In genomic region chr19:53977991-53978731, GRCh38 we compare ENCODE assay signal across 8 cellular contexts.
DNase-seq lines count a peak whose midpoint lies in the region; ATAC-seq, FAIRE-seq and TF ChIP-seq lines count a peak whose summit lies in the region.

No MANE protein-coding gene starts in this region.

- ATAC-seq in GM21526 (IDR thresholded peaks at IDR 0.05; ENCODE audit: low FRiP score, unreplicated experiment): no peak

- peak overlapping the region; percentile 64 for H3K27ac ChIP-seq in RWPE1
- no peak overlapping the region for H3K27ac ChIP-seq in caudate nucleus (ENCODE audit: low read depth, low read length)

- CTCF ChIA-PET in RWPE1 (lab: Yijun Ruan, JAX): interaction anchor here (0.6 kb wide), 1 partner anchor 41 kb away, joined by 3 read pairs; no protein-coding TSS in a partner anchor

- FAIRE-seq in RCC 7860 (lab: Jason Lieb, UNC): no peak

- POLR2A ChIA-PET in RWPE1 (lab: Yijun Ruan, JAX; ENCODE audit: low non-redundant PET): no interaction called here

- DNase-seq in COLO829 (ENCODE audit: low spot score) (peak; percentile 36), RWPE1 (ENCODE audit: low spot score) (peak; percentile 80), caudate nucleus (lab: John Stamatoyannopoulos, UW) (peak in 58 of 61 donors; percentile 8 to 97 (median 81)), inferior parietal cortex (ENCODE audit: extremely low spot score) (peak; percentile 85), NCI-H2107 (lab: John Stamatoyannopoulos, UW) (no peak), RCC 7860 (ENCODE audit: low spot score) (no peak)
- DNase-seq in stimulated activated CD4-positive, alpha-beta T cell treated with anti-CD3 and anti-CD28 coated beads, Interleukin-12 subunit alpha, Interleukin-12 subunit beta, amount 100 ng/mL, for 48 hours (ENCODE audit: low read depth in 2 of 3, low spot score in 1 of 3): peak; percentile 5 to 44 (median 24)

- TF ChIP-seq CTCF in RWPE1 (conservative IDR thresholded peaks at IDR 0.05; ENCODE audit: low read depth): no peak

Comparison
In these comparisons a context has a peak if more than half of its experiments do, and no peak if none do; other contexts are left out.
1. DNase-seq: peak in COLO829 (single experiment), RWPE1 (single experiment), caudate nucleus (58 of 61), inferior parietal cortex (single experiment) and stimulated activated CD4-positive, alpha-beta T cell treated with anti-CD3 and anti-CD28 coated beads, Interleukin-12 subunit alpha, Interleukin-12 subunit beta, amount 100 ng/mL, for 48 hours (3 of 3); none in NCI-H2107 (single experiment) and RCC 7860 (single experiment).